15 cellular contexts compared by ENCODE assay signal in genomic region chr9:98502311-98502975, GRCh38.
DNase-seq lines count a peak whose midpoint lies in the region; ATAC-seq and TF ChIP-seq lines count a peak whose summit lies in the region.
"Had no signal": no experiment of that assay in that cellular context is flagged by ENCODE, and none has a peak within 500 bp of the region (broad histone marks: within the 10 kb centered on the region; RNA-seq: fewer than 3 reads in every experiment).

No MANE protein-coding gene starts in this region.

- POLR2A ChIA-PET in activated CD8-positive, alpha-beta T cell treated with anti-CD3 and anti-CD28 coated beads, Interleukin-2, amount 10 ng/mL, durations not matched to agents 7 days and 5 days (lab: Charles Lee) = no interaction called here

- H3K4me2 ChIP-seq in neuronal stem cell (ENCODE audit: insufficient read depth, low read length, poor library complexity, severe bottlenecking) = no peak overlapping the region

- no peak overlapping the region for H2BK5ac ChIP-seq in neuronal stem cell (ENCODE audit: low read length)

- H3K36me3 Mint-ChIP-seq in activated CD8-positive, alpha-beta T cell treated with anti-CD3 and anti-CD28 coated beads, Interleukin-2, amount 10 ng/mL, durations not matched to agents 7 days and 5 days (ENCODE audit: low read depth) = no peaks in the 10 kb centered on the region
- H3K36me3 Mint-ChIP-seq: CD14-positive monocyte had no signal

- H3K36me3 ChIP-seq in RWPE2 (ENCODE audit: low read depth) = no peaks in the 10 kb centered on the region
- H3K36me3 ChIP-seq in neuronal stem cell (replicated peaks in 1 of 2; ENCODE audit: control insufficient read depth in 2 of 2, insufficient read depth in 2 of 2, low read length in 2 of 2) = no peaks in the 10 kb centered on the region
- H3K36me3 ChIP-seq: neutrophil had no signal

- peak; percentile 60 for ATAC-seq in RWPE2 (ENCODE audit: low read depth)
- no peak for ATAC-seq in activated CD8-positive, alpha-beta T cell treated with anti-CD3 and anti-CD28 coated beads, Interleukin-2, amount 10 ng/mL, durations not matched to agents 7 days and 5 days

- no CpG with 5 or more reads among the region's 6 CpGs for WGBS in neuronal stem cell (ENCODE audit: extremely low coverage in 2 of 2, insufficient read length in 2 of 2, insufficient replicate concordance in 1 of 2), 2 donors

- DNase-seq in AG10803 (ENCODE audit: low read depth) = peak; percentile 83
- no peak for DNase-seq in RWPE2 (ENCODE audit: low spot score)
- DNase-seq in foreskin fibroblast = peak; percentile 57 to 68
- DNase-seq in neuronal stem cell (ENCODE audit: low spot score) = no peak
- no peak for DNase-seq in activated T-cell treated with anti-CD3 and anti-CD28 coated beads, Interleukin-2, amount 50 U/mL, for 48 hours
- DNase-seq in G401 (ENCODE audit: low spot score) = no peak
- no peak for DNase-seq in activated CD8-positive, alpha-beta T cell treated with anti-CD3 and anti-CD28 coated beads, Interleukin-2, amount 10 ng/mL, durations not matched to agents 7 days and 5 days
- no peak for DNase-seq in stimulated activated naive CD4-positive, alpha-beta T cell treated with Interleukin-2 at 50 U/mL for 16 hours (lab: John Stamatoyannopoulos, UW)
- DNase-seq: activated CD4-positive, alpha-beta T cell treated with anti-CD3 and anti-CD28 coated beads, Interleukin-2, amount 50 U/mL, for 1 hour; activated gamma-delta T cell treated with Interleukin-2 at 50 U/mL for 16 hours; GF-D8; Karpas-422; NCI-H2029 treated with DMSO at 0.1 percent for 48 hours had no signal

- H2BK15ac ChIP-seq in neuronal stem cell (ENCODE audit: low read length) = no peak overlapping the region

- H3K18ac ChIP-seq in neuronal stem cell (ENCODE audit: low read length) = no peak overlapping the region

- CTCF ChIA-PET in activated CD8-positive, alpha-beta T cell treated with anti-CD3 and anti-CD28 coated beads, Interleukin-2, amount 10 ng/mL, durations not matched to agents 7 days and 5 days (lab: Charles Lee) = no interaction called here

- H3K27ac Mint-ChIP-seq in activated CD8-positive, alpha-beta T cell treated with anti-CD3 and anti-CD28 coated beads, Interleukin-2, amount 10 ng/mL, durations not matched to agents 7 days and 5 days = no peak overlapping the region

- H3K23ac ChIP-seq in neuronal stem cell (ENCODE audit: low read depth, low read length, poor library complexity) = no peak overlapping the region

- no peak overlapping the region for H3K4me3 ChIP-seq in AG10803 (ENCODE audit: low read length)
- H3K4me3 ChIP-seq in RWPE2 (ENCODE audit: severe bottlenecking) = no peak overlapping the region
- H3K4me3 ChIP-seq in foreskin fibroblast (ENCODE audit: low read depth in 1 of 2, low read length in 2 of 2) = no peak overlapping the region
- H3K4me3 ChIP-seq in neuronal stem cell (ENCODE audit: low read length in 2 of 2) = no peak overlapping the region

- H3K79me1 ChIP-seq in neuronal stem cell (ENCODE audit: low read depth, low read length) = no peaks in the 10 kb centered on the region

- H3K14ac ChIP-seq in neuronal stem cell (ENCODE audit: low read length) = no peak overlapping the region

- peak overlapping the region; percentile 10 for H2AK5ac ChIP-seq in neuronal stem cell (ENCODE audit: low read depth, low read length)

- no peak overlapping the region for H3K4ac ChIP-seq in neuronal stem cell (ENCODE audit: low read length)

- H3K4me3 Mint-ChIP-seq in activated CD8-positive, alpha-beta T cell treated with anti-CD3 and anti-CD28 coated beads, Interleukin-2, amount 10 ng/mL, durations not matched to agents 7 days and 5 days = no peak overlapping the region
- H3K4me3 Mint-ChIP-seq: CD14-positive monocyte had no signal

- H4K91ac ChIP-seq in neuronal stem cell (ENCODE audit: low read depth, low read length, poor library complexity) = no peak overlapping the region

- H3K27ac ChIP-seq in RWPE2 (ENCODE audit: poor library complexity, severe bottlenecking) (no peak overlapping the region), neuronal stem cell (replicated peaks; ENCODE audit: low read length) (no peak overlapping the region)
- H3K27ac ChIP-seq: neutrophil had no signal

- no peaks in the 10 kb centered on the region for H3K4me1 Mint-ChIP-seq in activated CD8-positive, alpha-beta T cell treated with anti-CD3 and anti-CD28 coated beads, Interleukin-2, amount 10 ng/mL, durations not matched to agents 7 days and 5 days (ENCODE audit: low read depth)
- H3K4me1 Mint-ChIP-seq: CD14-positive monocyte had no signal

- H3K4me1 ChIP-seq in RWPE2 (ENCODE audit: insufficient read depth, poor library complexity, severe bottlenecking) = peaks cover 6% of the 10 kb centered on the region
- H3K4me1 ChIP-seq in neuronal stem cell (ENCODE audit: control insufficient read depth in 2 of 2, insufficient read depth in 1 of 2, low read depth in 1 of 2, low read length in 2 of 2) = peaks cover 0 to 4% of the 10 kb centered on the region in 2 donors

- H2AFZ ChIP-seq in neuronal stem cell (ENCODE audit: low read length) = no peak overlapping the region

- no peak overlapping the region for H2BK12ac ChIP-seq in neuronal stem cell (ENCODE audit: low read length)

- H4K8ac ChIP-seq in neuronal stem cell (ENCODE audit: low read depth, low read length) = no peak overlapping the region

- H2BK120ac ChIP-seq in neuronal stem cell (ENCODE audit: low read depth, low read length) = no peak overlapping the region

- in situ Hi-C loops in G401 (cut with HindIII; ENCODE audit: low sequenced_read_pairs) = no loop called here

- no peaks in the 10 kb centered on the region for H3K9me3 Mint-ChIP-seq in activated CD8-positive, alpha-beta T cell treated with anti-CD3 and anti-CD28 coated beads, Interleukin-2, amount 10 ng/mL, durations not matched to agents 7 days and 5 days (ENCODE audit: insufficient read depth)

- peaks cover 8% of the 10 kb centered on the region for H3K27me3 Mint-ChIP-seq in activated CD8-positive, alpha-beta T cell treated with anti-CD3 and anti-CD28 coated beads, Interleukin-2, amount 10 ng/mL, durations not matched to agents 7 days and 5 days (ENCODE audit: low read depth)

- no peak for TF ChIP-seq CTCF in AG10803 (conservative IDR thresholded peaks at IDR 0.05; ENCODE audit: low read length)
- TF ChIP-seq CTCF in RWPE2 (IDR thresholded peaks at IDR 0.05; ENCODE audit: poor library complexity, severe bottlenecking) = no peak
- TF ChIP-seq CTCF in foreskin fibroblast (IDR thresholded peaks at IDR 0.05; ENCODE audit: low read depth, low read length) = no peak

- H3K9me3 ChIP-seq in RWPE2 (ENCODE audit: severe bottlenecking) = no peaks in the 10 kb centered on the region
- H3K9me3 ChIP-seq in neuronal stem cell (replicated peaks in 1 of 2; ENCODE audit: control insufficient read depth in 2 of 2, insufficient read depth in 1 of 2, low read depth in 1 of 2, low read length in 2 of 2) = no peaks in the 10 kb centered on the region
- H3K9me3 ChIP-seq: neutrophil had no signal

- H3K27me3 ChIP-seq in RWPE2 (ENCODE audit: insufficient read depth, poor library complexity, severe bottlenecking) = no peaks in the 10 kb centered on the region
- no peaks in the 10 kb centered on the region for H3K27me3 ChIP-seq in neuronal stem cell (ENCODE audit: control insufficient read depth in 3 of 3, insufficient read depth in 3 of 3, low read depth in 1 of 3, low read length in 3 of 3)

- H3K9ac ChIP-seq in neuronal stem cell (ENCODE audit: low read depth, low read length, poor library complexity) = no peak overlapping the region

Comparison
In these comparisons a context has a peak if more than half of its experiments do, and no peak if none do; other contexts are left out.
1. DNase-seq: peak in AG10803 (single experiment) and foreskin fibroblast (2 of 2); none in RWPE2 (single experiment), neuronal stem cell (single experiment), activated T-cell treated with anti-CD3 and anti-CD28 coated beads, Interleukin-2, amount 50 U/mL, for 48 hours (0 of 2), G401 (single experiment), activated CD8-positive, alpha-beta T cell treated with anti-CD3 and anti-CD28 coated beads, Interleukin-2, amount 10 ng/mL, durations not matched to agents 7 days and 5 days (single experiment) and stimulated activated naive CD4-positive, alpha-beta T cell treated with Interleukin-2 at 50 U/mL for 16 hours (single experiment).